Comparison of ENCODE assay signal across 2 cellular contexts in the genomic region with DNA sequence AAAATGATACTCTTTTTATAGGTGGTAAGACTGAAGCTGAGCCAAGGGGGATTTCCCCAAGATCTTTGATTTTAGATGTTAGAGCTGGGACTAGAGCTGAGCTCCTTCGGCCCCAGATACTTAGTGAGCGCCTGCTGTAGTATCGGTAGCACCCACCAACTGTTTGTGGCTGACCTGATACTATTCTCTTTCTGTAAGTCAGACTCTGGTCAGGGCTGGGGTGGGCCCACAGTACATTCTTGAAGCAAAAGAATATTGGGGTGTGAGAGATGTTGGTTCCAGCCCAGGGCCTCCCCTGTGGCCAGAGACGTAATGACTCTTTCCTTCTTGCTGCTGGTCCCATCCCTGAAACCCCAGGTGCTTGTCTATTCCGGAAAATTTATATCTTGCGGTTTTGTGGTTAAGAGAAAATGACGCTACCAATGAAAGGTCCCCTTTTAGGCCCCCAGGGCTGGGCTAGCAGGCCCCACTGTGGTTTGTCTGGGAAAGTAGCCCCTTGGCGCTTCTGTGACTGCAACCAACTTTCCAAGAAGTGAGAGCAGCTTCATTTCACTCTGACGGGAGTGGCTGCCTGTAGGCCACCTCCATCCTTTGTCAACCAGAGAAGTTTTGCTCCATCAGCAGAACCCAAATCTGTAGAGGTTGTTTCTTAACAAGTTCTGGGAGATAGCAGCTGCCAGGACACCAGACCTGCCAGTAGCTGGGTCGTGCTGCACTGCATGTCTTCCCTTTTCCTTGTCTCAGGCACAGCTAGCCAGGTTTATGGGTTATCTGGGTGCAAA.
TF ChIP-seq lines count a peak whose summit lies in the region.

No MANE protein-coding gene starts in this region.

TF ChIP-seq in HCT116, 20 proteins besides CTCF, POLR2A, EP300 and RAD21 (continued from another document):
- TF ChIP-seq FOSL1 (IDR thresholded peaks at IDR 0.05; ENCODE audit: low read depth) (no peak), SRF (IDR thresholded peaks at IDR 0.05; ENCODE audit: low read depth) (no peak), ELF1 (IDR thresholded peaks at IDR 0.05; ENCODE audit: borderline replicate concordance, low read depth) (no peak), EZH2 (IDR thresholded peaks at IDR 0.05) (no peak), ZFX (IDR thresholded peaks at IDR 0.05) (no peak), YY1 (IDR thresholded peaks at IDR 0.05; ENCODE audit: extremely low read depth, insufficient replicate concordance, low read depth, low read length) (no peak), SP1 (IDR thresholded peaks at IDR 0.05; ENCODE audit: low read depth) (no peak), ZNF274 (IDR thresholded peaks at IDR 0.05; ENCODE audit: low read depth, low read length) (no peak), CBX3 (IDR thresholded peaks at IDR 0.05; ENCODE audit: low read depth) (no peak), EZH2phosphoT487 (IDR thresholded peaks at IDR 0.05; ENCODE audit: borderline replicate concordance) (no peak), CEBPB (IDR thresholded peaks at IDR 0.05; ENCODE audit: low read depth) (no peak)
- TF ChIP-seq, protein P1, sequence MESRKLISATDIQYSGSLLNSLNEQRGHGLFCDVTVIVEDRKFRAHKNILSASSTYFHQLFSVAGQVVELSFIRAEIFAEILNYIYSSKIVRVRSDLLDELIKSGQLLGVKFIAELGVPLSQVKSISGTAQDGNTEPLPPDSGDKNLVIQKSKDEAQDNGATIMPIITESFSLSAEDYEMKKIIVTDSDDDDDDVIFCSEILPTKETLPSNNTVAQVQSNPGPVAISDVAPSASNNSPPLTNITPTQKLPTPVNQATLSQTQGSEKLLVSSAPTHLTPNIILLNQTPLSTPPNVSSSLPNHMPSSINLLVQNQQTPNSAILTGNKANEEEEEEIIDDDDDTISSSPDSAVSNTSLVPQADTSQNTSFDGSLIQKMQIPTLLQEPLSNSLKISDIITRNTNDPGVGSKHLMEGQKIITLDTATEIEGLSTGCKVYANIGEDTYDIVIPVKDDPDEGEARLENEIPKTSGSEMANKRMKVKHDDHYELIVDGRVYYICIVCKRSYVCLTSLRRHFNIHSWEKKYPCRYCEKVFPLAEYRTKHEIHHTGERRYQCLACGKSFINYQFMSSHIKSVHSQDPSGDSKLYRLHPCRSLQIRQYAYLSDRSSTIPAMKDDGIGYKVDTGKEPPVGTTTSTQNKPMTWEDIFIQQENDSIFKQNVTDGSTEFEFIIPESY (IDR thresholded peaks at IDR 0.05; ENCODE audit: extremely low read depth, insufficient replicate concordance, low read length), result no peak
- TF ChIP-seq, protein P2, sequence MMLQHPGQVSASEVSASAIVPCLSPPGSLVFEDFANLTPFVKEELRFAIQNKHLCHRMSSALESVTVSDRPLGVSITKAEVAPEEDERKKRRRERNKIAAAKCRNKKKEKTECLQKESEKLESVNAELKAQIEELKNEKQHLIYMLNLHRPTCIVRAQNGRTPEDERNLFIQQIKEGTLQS (IDR thresholded peaks at IDR 0.05), result no peak
- TF ChIP-seq, protein P3, sequence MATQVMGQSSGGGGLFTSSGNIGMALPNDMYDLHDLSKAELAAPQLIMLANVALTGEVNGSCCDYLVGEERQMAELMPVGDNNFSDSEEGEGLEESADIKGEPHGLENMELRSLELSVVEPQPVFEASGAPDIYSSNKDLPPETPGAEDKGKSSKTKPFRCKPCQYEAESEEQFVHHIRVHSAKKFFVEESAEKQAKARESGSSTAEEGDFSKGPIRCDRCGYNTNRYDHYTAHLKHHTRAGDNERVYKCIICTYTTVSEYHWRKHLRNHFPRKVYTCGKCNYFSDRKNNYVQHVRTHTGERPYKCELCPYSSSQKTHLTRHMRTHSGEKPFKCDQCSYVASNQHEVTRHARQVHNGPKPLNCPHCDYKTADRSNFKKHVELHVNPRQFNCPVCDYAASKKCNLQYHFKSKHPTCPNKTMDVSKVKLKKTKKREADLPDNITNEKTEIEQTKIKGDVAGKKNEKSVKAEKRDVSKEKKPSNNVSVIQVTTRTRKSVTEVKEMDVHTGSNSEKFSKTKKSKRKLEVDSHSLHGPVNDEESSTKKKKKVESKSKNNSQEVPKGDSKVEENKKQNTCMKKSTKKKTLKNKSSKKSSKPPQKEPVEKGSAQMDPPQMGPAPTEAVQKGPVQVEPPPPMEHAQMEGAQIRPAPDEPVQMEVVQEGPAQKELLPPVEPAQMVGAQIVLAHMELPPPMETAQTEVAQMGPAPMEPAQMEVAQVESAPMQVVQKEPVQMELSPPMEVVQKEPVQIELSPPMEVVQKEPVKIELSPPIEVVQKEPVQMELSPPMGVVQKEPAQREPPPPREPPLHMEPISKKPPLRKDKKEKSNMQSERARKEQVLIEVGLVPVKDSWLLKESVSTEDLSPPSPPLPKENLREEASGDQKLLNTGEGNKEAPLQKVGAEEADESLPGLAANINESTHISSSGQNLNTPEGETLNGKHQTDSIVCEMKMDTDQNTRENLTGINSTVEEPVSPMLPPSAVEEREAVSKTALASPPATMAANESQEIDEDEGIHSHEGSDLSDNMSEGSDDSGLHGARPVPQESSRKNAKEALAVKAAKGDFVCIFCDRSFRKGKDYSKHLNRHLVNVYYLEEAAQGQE (IDR thresholded peaks at IDR 0.05; ENCODE audit: low read depth), result no peak

TF ChIP-seq in SK-N-SH, 30 proteins besides CTCF, POLR2A, EP300 and RAD21 (continued from another document):
- TF ChIP-seq YY1 (IDR thresholded peaks at IDR 0.05; ENCODE audit: low read depth) (no peak), SIN3A (IDR thresholded peaks at IDR 0.05; ENCODE audit: borderline replicate concordance, low read depth, low read length) (no peak), GATA2 (CRISPR knock-in tag; IDR thresholded peaks at IDR 0.05) (no peak), GABPA (IDR thresholded peaks at IDR 0.05; ENCODE audit: low read depth) (no peak)
- TF ChIP-seq, protein P3 (IDR thresholded peaks at IDR 0.05; ENCODE audit: low read depth, low read length), result no peak
- TF ChIP-seq, protein P4, sequence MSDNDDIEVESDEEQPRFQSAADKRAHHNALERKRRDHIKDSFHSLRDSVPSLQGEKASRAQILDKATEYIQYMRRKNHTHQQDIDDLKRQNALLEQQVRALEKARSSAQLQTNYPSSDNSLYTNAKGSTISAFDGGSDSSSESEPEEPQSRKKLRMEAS (IDR thresholded peaks at IDR 0.05; ENCODE audit: low read depth), result no peak
- TF ChIP-seq, protein P5, sequence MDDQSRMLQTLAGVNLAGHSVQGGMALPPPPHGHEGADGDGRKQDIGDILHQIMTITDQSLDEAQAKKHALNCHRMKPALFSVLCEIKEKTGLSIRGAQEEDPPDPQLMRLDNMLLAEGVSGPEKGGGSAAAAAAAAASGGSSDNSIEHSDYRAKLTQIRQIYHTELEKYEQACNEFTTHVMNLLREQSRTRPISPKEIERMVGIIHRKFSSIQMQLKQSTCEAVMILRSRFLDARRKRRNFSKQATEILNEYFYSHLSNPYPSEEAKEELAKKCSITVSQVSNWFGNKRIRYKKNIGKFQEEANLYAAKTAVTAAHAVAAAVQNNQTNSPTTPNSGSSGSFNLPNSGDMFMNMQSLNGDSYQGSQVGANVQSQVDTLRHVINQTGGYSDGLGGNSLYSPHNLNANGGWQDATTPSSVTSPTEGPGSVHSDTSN (IDR thresholded peaks at IDR 0.05), result no peak
- TF ChIP-seq, protein P6, sequence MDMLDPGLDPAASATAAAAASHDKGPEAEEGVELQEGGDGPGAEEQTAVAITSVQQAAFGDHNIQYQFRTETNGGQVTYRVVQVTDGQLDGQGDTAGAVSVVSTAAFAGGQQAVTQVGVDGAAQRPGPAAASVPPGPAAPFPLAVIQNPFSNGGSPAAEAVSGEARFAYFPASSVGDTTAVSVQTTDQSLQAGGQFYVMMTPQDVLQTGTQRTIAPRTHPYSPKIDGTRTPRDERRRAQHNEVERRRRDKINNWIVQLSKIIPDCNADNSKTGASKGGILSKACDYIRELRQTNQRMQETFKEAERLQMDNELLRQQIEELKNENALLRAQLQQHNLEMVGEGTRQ (IDR thresholded peaks at IDR 0.05; ENCODE audit: borderline replicate concordance, low read depth, low read length), result no peak
